21 cellular contexts compared by ENCODE assay signal in genomic region chr9:134894136-134894860, GRCh38. TPM values are rescaled to one million over a fixed set of nuclear protein-coding genes. Genes with fewer than 3 reads are reported as not detected.
DNase-seq lines count a peak whose midpoint lies in the region; ATAC-seq and TF ChIP-seq lines count a peak whose summit lies in the region.
"Had no signal": no experiment of that assay in that cellular context is flagged by ENCODE, and none has a peak within 500 bp of the region (broad histone marks: within the 10 kb centered on the region; RNA-seq: fewer than 3 reads in every experiment).

No MANE protein-coding gene starts in this region.

- no peak overlapping the region for H3K4me3 ChIP-seq in WERI-Rb-1 (ENCODE audit: low read depth, low read length)
- H3K4me3 ChIP-seq in vagina = no peak overlapping the region

- CTCF ChIA-PET in T-cell (lab: Charles Lee) = no interaction called here

- peaks cover 23% of the 10 kb centered on the region for H3K4me1 ChIP-seq in vagina
- H3K4me1 ChIP-seq: Caco-2 had no signal

- H3K27me3 ChIP-seq in WERI-Rb-1 (ENCODE audit: insufficient read depth, low read depth, severe bottlenecking) (no peaks in the 10 kb centered on the region), vagina (no peaks in the 10 kb centered on the region)

- TF ChIP-seq CTCF in WERI-Rb-1 (IDR thresholded peaks at IDR 0.05; ENCODE audit: low read depth, low read length) (no peak), vagina (IDR thresholded peaks at IDR 0.05) (no peak)

- H3K36me3 Mint-ChIP-seq in T-cell = no peaks in the 10 kb centered on the region
- H3K36me3 Mint-ChIP-seq: CD4-positive, alpha-beta memory T cell had no signal

- H3K9me3 Mint-ChIP-seq in T-cell = peaks cover 2 to 10% (median 8%) of the 10 kb centered on the region in 3 donors

- H3K27ac ChIP-seq in WERI-Rb-1 (peak overlapping the region; percentile 42; the same call in 1 of the 2 replicates), vagina (no peak overlapping the region)

- no peak overlapping the region for H3K4me3 Mint-ChIP-seq in T-cell
- H3K4me3 Mint-ChIP-seq: CD4-positive, alpha-beta memory T cell had no signal

- POLR2A ChIA-PET in T-cell (lab: Charles Lee) = no interaction called here

- peaks cover 12% of the 10 kb centered on the region for H3K9me3 ChIP-seq in WERI-Rb-1 (ENCODE audit: severe bottlenecking)
- H3K9me3 ChIP-seq in vagina = no peaks in the 10 kb centered on the region
- H3K9me3 ChIP-seq: Caco-2 had no signal

- no peak overlapping the region for H3K27ac Mint-ChIP-seq in T-cell
- H3K27ac Mint-ChIP-seq: CD4-positive, alpha-beta memory T cell had no signal

- ATAC-seq in T-cell (replicated peaks in 1 of 4) = no peak

- H3K4me1 Mint-ChIP-seq in T-cell = no peaks in the 10 kb centered on the region
- H3K4me1 Mint-ChIP-seq: CD4-positive, alpha-beta memory T cell had no signal

- H3K36me3 ChIP-seq in WERI-Rb-1 = no peaks in the 10 kb centered on the region
- H3K36me3 ChIP-seq in vagina = no peaks in the 10 kb centered on the region

- intact Hi-C loops in vagina (cut with DNase I) = no loop called here

- TF ChIP-seq POLR2A in vagina (IDR thresholded peaks at IDR 0.05) = no peak

- DNase-seq in activated effector memory CD4-positive, alpha-beta T cell treated with anti-CD3 and anti-CD28 coated beads, Interleukin-2, amount 50 U/mL, for 16 hours = peak; percentile 19
- no peak for DNase-seq in activated effector memory CD4-positive, alpha-beta T cell treated with Interleukin-2 at 50 U/mL for 16 hours
- DNase-seq in WERI-Rb-1 (no peak), mesenteric fat pad (ENCODE audit: low spot score) (peak; percentile 39), vagina (ENCODE audit: extremely low spot score in 2 of 2) (peak; percentile 67 to 84), T-cell (no peak), NCI-H187 (lab: John Stamatoyannopoulos, UW) (no peak)
- DNase-seq: Caco-2; CD4-positive, alpha-beta memory T cell; DMS153; GOT3; HCEC 1CT; KG1; NCI-H1092 treated with DMSO at 0.1 percent for 48 hours; NCI-H2081; NCI-H2171; NCI-H526; Right ventricle myocardium superior had no signal

- peaks cover 10 to 38% of the 10 kb centered on the region in 2 donors for H3K27me3 Mint-ChIP-seq in T-cell

RNA-seq across cellular contexts. Expression of gene FCN2, which starts 13.7 kb away (rescaled TPM):
- total RNA-seq in mesenteric fat pad (1.2 TPM), vagina (not detected), T-cell (not detected)
- total RNA-seq: Caco-2; CD4-positive, alpha-beta memory T cell; OCI-LY7; RPMI7951; SK-MEL-5 had no signal

RNA-seq across cellular contexts. Expression of gene FCN1, which starts 23.4 kb away (rescaled TPM):
- 27.9 TPM for total RNA-seq in mesenteric fat pad
- 1.7 TPM for total RNA-seq in vagina
- total RNA-seq in T-cell = 1 to 10 TPM in 1 of 5 donors, under 1 TPM in 3, not detected in 1; 0.25 to 1.8 (median 0.55) TPM
- total RNA-seq: Caco-2, RPMI7951, SK-MEL-5 had no signal

Comparison
In these comparisons a context has a peak if more than half of its experiments do, and no peak if none do; other contexts are left out.
1. DNase-seq: peak in activated effector memory CD4-positive, alpha-beta T cell treated with anti-CD3 and anti-CD28 coated beads, Interleukin-2, amount 50 U/mL, for 16 hours (single experiment), mesenteric fat pad (single experiment) and vagina (2 of 2); none in activated effector memory CD4-positive, alpha-beta T cell treated with Interleukin-2 at 50 U/mL for 16 hours (single experiment), WERI-Rb-1 (single experiment), T-cell (0 of 34) and NCI-H187 (0 of 2).
2. RNA of gene FCN1, which starts 23.4 kb away (total RNA-seq): 27.9 TPM in mesenteric fat pad (single experiment); 1.7 TPM in vagina (single experiment) and 0.25 to 1.8 TPM in T-cell; every median in the first group is over 10 times any median in the second.